In the genomic region with DNA sequence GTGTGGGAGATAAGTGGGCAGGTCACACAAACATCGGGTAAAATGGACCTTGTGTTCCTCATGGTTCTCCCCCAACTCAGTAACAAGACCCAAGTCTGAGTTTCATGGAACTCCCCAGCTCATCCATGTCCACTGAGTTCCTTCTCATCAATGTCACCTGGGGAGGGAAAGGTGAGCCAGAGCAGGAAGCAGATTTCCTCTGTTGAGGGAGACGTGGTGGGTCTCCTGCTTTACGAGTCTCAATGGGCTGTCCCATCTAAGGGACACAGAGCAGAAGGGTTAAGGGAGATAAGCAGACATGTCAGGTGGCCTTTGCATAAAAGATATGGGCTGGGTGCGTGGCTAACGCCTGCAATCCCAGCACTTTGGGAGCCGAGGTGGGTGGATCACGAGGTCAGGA, we compare ENCODE assay signal across 1 cellular context.
TF ChIP-seq lines count a peak whose summit lies in the region.

No MANE protein-coding gene starts in this region.

TF ChIP-seq in K562, 482 proteins besides CTCF, POLR2A, EP300 and RAD21:
- TF ChIP-seq CXXC5 (CRISPR knock-in tag; IDR thresholded peaks at IDR 0.05), result 0 out of 2 replicates have a peak, but pooled peaks have one; percentile 25
- TF ChIP-seq CREBBP (IDR thresholded peaks at IDR 0.05; ENCODE audit: low read depth, low read length), result no peak
- TF ChIP-seq, protein P1, sequence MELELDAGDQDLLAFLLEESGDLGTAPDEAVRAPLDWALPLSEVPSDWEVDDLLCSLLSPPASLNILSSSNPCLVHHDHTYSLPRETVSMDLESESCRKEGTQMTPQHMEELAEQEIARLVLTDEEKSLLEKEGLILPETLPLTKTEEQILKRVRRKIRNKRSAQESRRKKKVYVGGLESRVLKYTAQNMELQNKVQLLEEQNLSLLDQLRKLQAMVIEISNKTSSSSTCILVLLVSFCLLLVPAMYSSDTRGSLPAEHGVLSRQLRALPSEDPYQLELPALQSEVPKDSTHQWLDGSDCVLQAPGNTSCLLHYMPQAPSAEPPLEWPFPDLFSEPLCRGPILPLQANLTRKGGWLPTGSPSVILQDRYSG (tag; conservative IDR thresholded peaks at IDR 0.05; ENCODE audit: low read depth), result no peak
- TF ChIP-seq NFXL1 (CRISPR knock-in tag; IDR thresholded peaks at IDR 0.05), result no peak
- peak; percentile 49 for TF ChIP-seq TAL1 (IDR thresholded peaks at IDR 0.05)
- TF ChIP-seq PURB (CRISPR knock-in tag; IDR thresholded peaks at IDR 0.05; ENCODE audit: low read depth), result no peak
- TF ChIP-seq MEF2D (tag; conservative IDR thresholded peaks at IDR 0.05; ENCODE audit: low read depth), result no peak
- TF ChIP-seq ZNF174 (CRISPR knock-in tag; IDR thresholded peaks at IDR 0.05), result no peak
- TF ChIP-seq ARID1B (IDR thresholded peaks at IDR 0.05), result peak; percentile 22; the same call in 1 of the 2 replicates
- no peak for TF ChIP-seq TARDBP (IDR thresholded peaks at IDR 0.05)
- TF ChIP-seq SP1 (CRISPR knock-in tag; IDR thresholded peaks at IDR 0.05), result no peak
- no peak for TF ChIP-seq MCM5 (IDR thresholded peaks at IDR 0.05; ENCODE audit: low read depth)
- no peak for TF ChIP-seq ZNF668 (CRISPR knock-in tag; IDR thresholded peaks at IDR 0.05)
- TF ChIP-seq TEAD4 (IDR thresholded peaks at IDR 0.05; ENCODE audit: low read length), result peak; percentile 36; the same call in 1 of the 2 replicates
- no peak for TF ChIP-seq TEAD4 (CRISPR knock-in tag; IDR thresholded peaks at IDR 0.05; ENCODE audit: borderline replicate concordance)
- TF ChIP-seq, protein P2, sequence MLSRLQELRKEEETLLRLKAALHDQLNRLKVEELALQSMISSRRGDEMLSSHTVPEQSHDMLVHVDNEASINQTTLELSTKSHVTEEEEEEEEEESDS (CRISPR knock-in tag; IDR thresholded peaks at IDR 0.05), result no peak
- no peak for TF ChIP-seq ZBTB8A (IDR thresholded peaks at IDR 0.05; ENCODE audit: partially characterized antibody)
- TF ChIP-seq, protein P3, sequence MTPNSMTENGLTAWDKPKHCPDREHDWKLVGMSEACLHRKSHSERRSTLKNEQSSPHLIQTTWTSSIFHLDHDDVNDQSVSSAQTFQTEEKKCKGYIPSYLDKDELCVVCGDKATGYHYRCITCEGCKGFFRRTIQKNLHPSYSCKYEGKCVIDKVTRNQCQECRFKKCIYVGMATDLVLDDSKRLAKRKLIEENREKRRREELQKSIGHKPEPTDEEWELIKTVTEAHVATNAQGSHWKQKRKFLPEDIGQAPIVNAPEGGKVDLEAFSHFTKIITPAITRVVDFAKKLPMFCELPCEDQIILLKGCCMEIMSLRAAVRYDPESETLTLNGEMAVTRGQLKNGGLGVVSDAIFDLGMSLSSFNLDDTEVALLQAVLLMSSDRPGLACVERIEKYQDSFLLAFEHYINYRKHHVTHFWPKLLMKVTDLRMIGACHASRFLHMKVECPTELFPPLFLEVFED (CRISPR knock-in tag; conservative IDR thresholded peaks at IDR 0.05), result no peak
- TF ChIP-seq SRSF9 (IDR thresholded peaks at IDR 0.05; ENCODE audit: borderline replicate concordance, low read depth, low read length), result no peak
- TF ChIP-seq, protein P4, sequence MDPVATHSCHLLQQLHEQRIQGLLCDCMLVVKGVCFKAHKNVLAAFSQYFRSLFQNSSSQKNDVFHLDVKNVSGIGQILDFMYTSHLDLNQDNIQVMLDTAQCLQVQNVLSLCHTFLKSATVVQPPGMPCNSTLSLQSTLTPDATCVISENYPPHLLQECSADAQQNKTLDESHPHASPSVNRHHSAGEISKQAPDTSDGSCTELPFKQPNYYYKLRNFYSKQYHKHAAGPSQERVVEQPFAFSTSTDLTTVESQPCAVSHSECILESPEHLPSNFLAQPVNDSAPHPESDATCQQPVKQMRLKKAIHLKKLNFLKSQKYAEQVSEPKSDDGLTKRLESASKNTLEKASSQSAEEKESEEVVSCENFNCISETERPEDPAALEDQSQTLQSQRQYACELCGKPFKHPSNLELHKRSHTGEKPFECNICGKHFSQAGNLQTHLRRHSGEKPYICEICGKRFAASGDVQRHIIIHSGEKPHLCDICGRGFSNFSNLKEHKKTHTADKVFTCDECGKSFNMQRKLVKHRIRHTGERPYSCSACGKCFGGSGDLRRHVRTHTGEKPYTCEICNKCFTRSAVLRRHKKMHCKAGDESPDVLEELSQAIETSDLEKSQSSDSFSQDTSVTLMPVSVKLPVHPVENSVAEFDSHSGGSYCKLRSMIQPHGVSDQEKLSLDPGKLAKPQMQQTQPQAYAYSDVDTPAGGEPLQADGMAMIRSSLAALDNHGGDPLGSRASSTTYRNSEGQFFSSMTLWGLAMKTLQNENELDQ (CRISPR knock-in tag; IDR thresholded peaks at IDR 0.05; ENCODE audit: borderline replicate concordance), result no peak
- no peak for TF ChIP-seq RAD51 (IDR thresholded peaks at IDR 0.05; ENCODE audit: borderline replicate concordance, low read depth)
- no peak for TF ChIP-seq WHSC1 (IDR thresholded peaks at IDR 0.05; ENCODE audit: low read length)
